30 cellular contexts compared by ENCODE assay signal in genomic region chr4:183314806-183315205, GRCh38. TPM values are rescaled to one million over a fixed set of nuclear protein-coding genes. Genes with fewer than 3 reads are reported as not detected.
"Had no signal": no experiment of that assay in that cellular context is flagged by ENCODE, and none has a peak within 500 bp of the region (broad histone marks: within the 10 kb centered on the region; RNA-seq: fewer than 3 reads in every experiment).

No MANE protein-coding gene starts in this region.

- H3K4me1 Mint-ChIP-seq: IgD-negative memory B cell had no signal

- H3K9ac ChIP-seq: KMS-11, SK-N-SH had no signal

- H3K27ac ChIP-seq: HL-60, KMS-11, RWPE1 had no signal

- H3K4me3 Mint-ChIP-seq: IgD-negative memory B cell, T-cell had no signal

- DNase-seq: Kasumi-1, MM.1S, NCI-H1048, NCI-H1105, NCI-H1417, NCI-H1436 treated with DMSO at 0.1 percent for 48 hours, NCI-H1694 treated with DMSO at 0.1 percent for 48 hours, NCI-H2029, NCI-H2081 treated with DMSO at 0.1 percent for 48 hours, NCI-H2171, NCI-H226, NCI-H446, NCI-H510A, NCI-H524 treated with DMSO at 0.1 percent for 48 hours, NCI-H69, NCI-H774, PC-3, SHP77, SK-N-SH, SW 1271, T-cell had no signal

- H3K9me3 Mint-ChIP-seq: IgD-negative memory B cell, T-cell had no signal

- H3K36me3 Mint-ChIP-seq: IgD-negative memory B cell had no signal

- H3K4me3 ChIP-seq: K562 had no signal

- H3K9me3 ChIP-seq: SK-N-SH had no signal

- H3K27ac Mint-ChIP-seq: IgD-negative memory B cell, T-cell had no signal

- FAIRE-seq: HTR-8/SVneo, K562 had no signal

- ATAC-seq: K562, Panc1, PC-3, T-cell had no signal

- H3K4me2 ChIP-seq: KMS-11, SK-N-SH had no signal

RNA-seq across cellular contexts. Expression of gene CLDN22, which starts 5.3 kb away (rescaled TPM):
- total RNA-seq: K562, PC-3, SK-MEL-5, T-cell had no signal
- polyA plus RNA-seq: IgD-negative memory B cell had no signal

RNA-seq across cellular contexts. Expression of gene CLDN24, which starts 7.4 kb away (rescaled TPM):
- total RNA-seq: K562, M059J, PC-3, SK-MEL-5, T-cell had no signal
- polyA plus RNA-seq: IgD-negative memory B cell, K562, SK-N-SH had no signal
